Comparison of ENCODE assay signal across 7 cellular contexts in the genomic region with DNA sequence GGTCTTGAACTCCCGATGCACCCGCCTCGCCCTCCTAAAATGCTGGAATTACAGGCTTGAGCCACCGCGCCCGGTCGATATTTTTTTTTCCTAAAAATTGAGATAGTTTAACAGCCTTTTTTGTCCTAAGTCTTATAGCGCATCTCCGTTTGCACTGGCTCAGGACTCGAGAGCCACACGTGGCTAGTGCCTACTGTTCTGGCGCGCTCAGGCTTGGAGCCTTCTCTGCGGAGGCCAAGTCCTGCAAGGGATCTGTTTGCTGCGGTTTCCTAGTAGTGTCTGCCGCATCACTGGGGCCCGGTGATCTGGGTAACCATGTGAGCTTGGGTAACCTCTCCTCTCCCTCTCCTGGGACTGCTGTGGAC. TPM values are rescaled to one million over a fixed set of nuclear protein-coding genes. Genes with fewer than 3 reads are reported as not detected.
A peak's percentile ranks its signal among the peaks of the same experiment; 100 is the strongest.
DNase-seq lines count a peak whose midpoint lies in the region; ATAC-seq and TF ChIP-seq lines count a peak whose summit lies in the region.

No MANE protein-coding gene starts in this region.

- H3K4me2 ChIP-seq in SU-DHL-6 (ENCODE audit: low read depth, low read length, poor library complexity, severe bottlenecking) = peak overlapping the region; percentile 78

- 0 out of 2 replicates have a peak, but pooled peaks cover 4% of the 10 kb centered on the region for H3K4me1 ChIP-seq in HEK293 (ENCODE audit: control insufficient read depth, insufficient read depth, low read length)
- peaks cover 13% of the 10 kb centered on the region for H3K4me1 ChIP-seq in prostate gland (replicated peaks)

- CTCF ChIA-PET in HEK293 (lab: Yijun Ruan, JAX) = interaction anchor here (0.6 to 1.3 kb wide), 2 partner anchors 34 to 70 kb away, joined by 3 to 4 read pairs; no protein-coding TSS in a partner anchor

- H4K20me1 ChIP-seq in SU-DHL-6 (ENCODE audit: low read depth, low read length) = no peaks in the 10 kb centered on the region

- no peaks in the 10 kb centered on the region for H3F3A ChIP-seq in SU-DHL-6 (ENCODE audit: insufficient read depth)

- peak overlapping the region; percentile 88 for H3K9ac ChIP-seq in SU-DHL-6 (ENCODE audit: low read length)

- POLR2A ChIA-PET in HEK293 (lab: Yijun Ruan, JAX) = interaction anchor here (0.6 to 4.3 kb wide), 10 partner anchors 8 to 693 kb away, joined by 3 to 57 read pairs (median 4); a partner anchor contains a TSS

- H3K79me2 ChIP-seq in SU-DHL-6 (ENCODE audit: insufficient read depth, low read length) = peaks cover 32% of the 10 kb centered on the region

- DNase-seq in fibroblast of pulmonary artery (ENCODE audit: low read depth) = no peak
- DNase-seq in prostate gland (ENCODE audit: low spot score) = no peak
- no peak for DNase-seq in activated gamma-delta T cell (lab: John Stamatoyannopoulos, UW)

- peak overlapping the region; percentile 11; the same call in 1 of the 2 replicates for H3K27ac ChIP-seq in HEK293 (ENCODE audit: extremely low read depth, low read depth, low read length)
- no peak overlapping the region for H3K27ac ChIP-seq in SU-DHL-6 (ENCODE audit: low read depth, low read length)
- H3K27ac ChIP-seq in prostate gland = peak overlapping the region; percentile 89 to 91

- peaks cover 4 to 42% of the 10 kb centered on the region in 2 experiments; a peak in 2 of 3 replicates for H3K36me3 ChIP-seq in HEK293 (ENCODE audit: control insufficient read depth in 2 of 2, insufficient read depth in 1 of 2, low read length in 2 of 2)
- no peaks in the 10 kb centered on the region for H3K36me3 ChIP-seq in SU-DHL-6 (ENCODE audit: low read length)
- H3K36me3 ChIP-seq in prostate gland = no peaks in the 10 kb centered on the region

- H3K27me3 ChIP-seq in SU-DHL-6 (ENCODE audit: low read length) = no peaks in the 10 kb centered on the region
- no peaks in the 10 kb centered on the region for H3K27me3 ChIP-seq in prostate gland (replicated peaks; ENCODE audit: insufficient read depth)

- H2AFZ ChIP-seq in SU-DHL-6 (ENCODE audit: low read depth, low read length, severe bottlenecking) = peak overlapping the region; percentile 50

- TF ChIP-seq CTCF in HEK293 (tag by site-specific recombination; IDR thresholded peaks at IDR 0.05) = no peak
- no peak for TF ChIP-seq CTCF in SU-DHL-6 (IDR thresholded peaks at IDR 0.05; ENCODE audit: insufficient read depth, low read length, poor library complexity, severe bottlenecking)
- no peak for TF ChIP-seq CTCF in fibroblast of pulmonary artery (IDR thresholded peaks at IDR 0.05; ENCODE audit: low read length, missing control alignments)
- no peak for TF ChIP-seq CTCF in prostate gland (IDR thresholded peaks at IDR 0.05)

- TF ChIP-seq POLR2A in prostate gland (IDR thresholded peaks at IDR 0.05) = no peak

- 35% methylated on average over 17 of the region's 17 CpGs for WGBS in prostate gland

- H3K4me3 ChIP-seq in HEK293 (ENCODE audit: low read depth, low read length) (peak overlapping the region; percentile 27), SU-DHL-6 (ENCODE audit: insufficient read depth, low read length, poor library complexity, severe bottlenecking) (peak overlapping the region; percentile 95), fibroblast of pulmonary artery (replicated peaks; ENCODE audit: low read depth, low read length) (peak overlapping the region; percentile 96), prostate gland (peak overlapping the region; percentile 53 to 79)

- intact Hi-C loops in prostate gland (cut with DNase I) = loop anchor here (5.0 kb wide), 1 partner anchor 47 kb away; a partner anchor contains a TSS

- no peak for ATAC-seq in GM21381 (IDR thresholded peaks at IDR 0.05; ENCODE audit: unreplicated experiment)
- no peak for ATAC-seq in HG03139 (IDR thresholded peaks at IDR 0.05; ENCODE audit: unreplicated experiment)

- no peaks in the 10 kb centered on the region for H3K9me2 ChIP-seq in SU-DHL-6 (replicated peaks; ENCODE audit: insufficient read depth, low read length)

- H3K9me3 ChIP-seq in HEK293 (ENCODE audit: control insufficient read depth, insufficient read depth, low read depth, low read length) (no peaks in the 10 kb centered on the region), SU-DHL-6 (ENCODE audit: insufficient read depth, low read length) (no peaks in the 10 kb centered on the region), prostate gland (no peaks in the 10 kb centered on the region)

TF ChIP-seq in HEK293, 187 proteins besides CTCF, POLR2A, EP300 and RAD21:
- peak; percentile 97 for TF ChIP-seq ZNF600 (tag by site-specific recombination; IDR thresholded peaks at IDR 0.05)
- no peak for TF ChIP-seq ZNF311 (tag by site-specific recombination; IDR thresholded peaks at IDR 0.05; ENCODE audit: borderline replicate concordance)
- no peak for TF ChIP-seq ZNF394 (tag by site-specific recombination; IDR thresholded peaks at IDR 0.05; ENCODE audit: borderline replicate concordance)
- TF ChIP-seq ZNF121 (tag by site-specific recombination; IDR thresholded peaks at IDR 0.05) = no peak
- TF ChIP-seq OSR2 (tag by site-specific recombination; IDR thresholded peaks at IDR 0.05) = peak; percentile 9; the same call in 1 of the 2 replicates
- no peak for TF ChIP-seq ZNF426 (tag by site-specific recombination; IDR thresholded peaks at IDR 0.05)
- TF ChIP-seq SP3 (tag by site-specific recombination; IDR thresholded peaks at IDR 0.05) = no peak
TF ChIP-seq in HEK293: peak in this region for 2.

RNA-seq across cellular contexts. Expression of a gene that starts 0.8 kb away (rescaled TPM):
- total RNA-seq in prostate gland = 10 to 100 TPM; 55.0 to 92.4 TPM

RNA-seq across cellular contexts. Expression of a gene that starts 39.9 kb away (rescaled TPM):
- 10 to 100 TPM; 35.6 to 84.3 TPM for total RNA-seq in prostate gland

RNA-seq across cellular contexts. Expression of a gene that starts 44.9 kb away (rescaled TPM):
- 10 to 100 TPM; 73.6 to 80.2 TPM for total RNA-seq in prostate gland

RNA-seq across cellular contexts. Expression of a gene that starts 53.2 kb away (rescaled TPM):
- 100 to 1,000 TPM; 104 to 137 TPM for total RNA-seq in prostate gland

Comparison
In these comparisons a context has a peak if more than half of its experiments do, and no peak if none do; other contexts are left out.
1. H3K4me3 ChIP-seq: peak in every context shown above with its lines; median percentile 96 in fibroblast of pulmonary artery; 95 in SU-DHL-6; 66 in prostate gland; 27 in HEK293.